Comparison of ENCODE assay signal across 11 cellular contexts in genomic region chr5:177430146-177430951, GRCh38. TPM values are rescaled to one million over a fixed set of nuclear protein-coding genes. Genes with fewer than 3 reads are reported as not detected.
A peak's percentile ranks its signal among the peaks of the same experiment; 100 is the strongest.
DNase-seq lines count a peak whose midpoint lies in the region; ATAC-seq and TF ChIP-seq lines count a peak whose summit lies in the region.
"Had no signal": no experiment of that assay in that cellular context is flagged by ENCODE, and none has a peak within 500 bp of the region (broad histone marks: within the 10 kb centered on the region; RNA-seq: fewer than 3 reads in every experiment).

No MANE protein-coding gene starts in this region.

- ATAC-seq in activated naive CD8-positive, alpha-beta T cell treated with anti-CD3 and anti-CD28 coated beads, Interleukin-2, amount 50 U/mL, for 24 hours = no peak
- ATAC-seq in GM21717 (IDR thresholded peaks at IDR 0.05; ENCODE audit: unreplicated experiment) (no peak), GM21619 (IDR thresholded peaks at IDR 0.05; ENCODE audit: unreplicated experiment) (no peak)

- TF ChIP-seq CTCF in GM12865 (IDR thresholded peaks at IDR 0.05; ENCODE audit: insufficient read depth, low read depth, low read length, missing control alignments) (no peak), neutrophil (IDR thresholded peaks at IDR 0.05) (no peak), HFFc6 (IDR thresholded peaks at IDR 0.05) (no peak)

- H3K36me3 ChIP-seq in KOPT-K1 (ENCODE audit: insufficient read depth, low read length) = peaks cover 51% of the 10 kb centered on the region
- peaks cover 53% of the 10 kb centered on the region for H3K36me3 ChIP-seq in neutrophil

- H3K9me3 ChIP-seq in KOPT-K1 (ENCODE audit: insufficient read depth, low read length, poor library complexity, severe bottlenecking) (no peaks in the 10 kb centered on the region), neutrophil (no peaks in the 10 kb centered on the region)

- peak overlapping the region; percentile 91 for H3K4me3 Mint-ChIP-seq in activated naive CD8-positive, alpha-beta T cell treated with anti-CD3 and anti-CD28 coated beads, Interleukin-2, amount 50 U/mL, for 24 hours
- no peak overlapping the region for H3K4me3 Mint-ChIP-seq in HFFc6

- peaks cover 83 to 85% of the 10 kb centered on the region in 2 experiments for H3K4me1 ChIP-seq in neutrophil (ENCODE audit: control insufficient read depth in 1 of 2, insufficient read depth in 1 of 2, low read depth in 1 of 2, low read length in 1 of 2)

- H3K27me3 Mint-ChIP-seq in activated naive CD8-positive, alpha-beta T cell treated with anti-CD3 and anti-CD28 coated beads, Interleukin-2, amount 50 U/mL, for 24 hours = peaks cover 3% of the 10 kb centered on the region
- peaks cover 2% of the 10 kb centered on the region for H3K27me3 Mint-ChIP-seq in HFFc6 (ENCODE audit: insufficient read depth)

- peak overlapping the region; percentile 89 for H3K27ac ChIP-seq in KOPT-K1 (ENCODE audit: low read depth, low read length, poor library complexity, severe bottlenecking)
- H3K27ac ChIP-seq in neutrophil = peak overlapping the region; percentile 98

- peak overlapping the region; percentile 87 for H3K27ac Mint-ChIP-seq in activated naive CD8-positive, alpha-beta T cell treated with anti-CD3 and anti-CD28 coated beads, Interleukin-2, amount 50 U/mL, for 24 hours
- H3K27ac Mint-ChIP-seq in HFFc6 = no peak overlapping the region

- peaks cover 84% of the 10 kb centered on the region for H3K4me1 Mint-ChIP-seq in activated naive CD8-positive, alpha-beta T cell treated with anti-CD3 and anti-CD28 coated beads, Interleukin-2, amount 50 U/mL, for 24 hours
- peaks cover 23% of the 10 kb centered on the region for H3K4me1 Mint-ChIP-seq in HFFc6 (ENCODE audit: low read depth)

- no peaks in the 10 kb centered on the region for H3K27me3 ChIP-seq in neutrophil

- peaks cover 42% of the 10 kb centered on the region for H3K36me3 Mint-ChIP-seq in activated naive CD8-positive, alpha-beta T cell treated with anti-CD3 and anti-CD28 coated beads, Interleukin-2, amount 50 U/mL, for 24 hours (ENCODE audit: low read depth)
- no peaks in the 10 kb centered on the region; the same call in 1 of the 2 replicates for H3K36me3 Mint-ChIP-seq in HFFc6 (ENCODE audit: low read depth)

- peak overlapping the region; percentile 87 for H3K4me3 ChIP-seq in GM12865 (ENCODE audit: low read depth, low read length)
- peak overlapping the region; percentile 88 to 97 for H3K4me3 ChIP-seq in neutrophil (ENCODE audit: low read depth in 1 of 2, low read length in 1 of 2)

- DNase-seq in GM12865 (ENCODE audit: low read depth) (peak; percentile 75), HFFc6 (no peak)
- DNase-seq in activated naive CD8-positive, alpha-beta T cell treated with anti-CD3 and anti-CD28 coated beads, Interleukin-2, amount 50 U/mL, for 24 hours = no peak
- DNase-seq: effector CD8-positive, alpha-beta T cell; NCI-H1105 had no signal

- no peaks in the 10 kb centered on the region for H3K9me3 Mint-ChIP-seq in activated naive CD8-positive, alpha-beta T cell treated with anti-CD3 and anti-CD28 coated beads, Interleukin-2, amount 50 U/mL, for 24 hours
- no peaks in the 10 kb centered on the region for H3K9me3 Mint-ChIP-seq in HFFc6

RNA-seq across cellular contexts. Expression of gene GRK6, which starts 3.9 kb away (rescaled TPM):
- total RNA-seq in HFFc6 (2021; fragmentation: NEBNext Ultra II Directional; extraction: Animal tissue kit (Norgen Biotek cat#: 25700)) = 10 to 100 TPM; 25.8 to 30.7 (median 28.0) TPM

RNA-seq across cellular contexts. Expression of gene PRR7, which starts 16.3 kb away (rescaled TPM):
- 10 to 100 TPM in 4 of 6 experiments, 1 to 10 TPM in 2; 8.9 to 16.9 (median 10.4) TPM for total RNA-seq in HFFc6 (2021; fragmentation: NEBNext Ultra II Directional; extraction: Animal tissue kit (Norgen Biotek cat#: 25700))

RNA-seq across cellular contexts. Expression of gene F12, which starts 21.0 kb away (rescaled TPM):
- 1 to 10 TPM in 1 of 6 experiments, under 1 TPM in 5; 0.63 to 1.2 (median 0.87) TPM for total RNA-seq in HFFc6 (2021; fragmentation: NEBNext Ultra II Directional; extraction: Animal tissue kit (Norgen Biotek cat#: 25700))

RNA-seq across cellular contexts. Expression of gene PFN3, which starts 29.9 kb away (rescaled TPM):
- not detected for total RNA-seq in HFFc6 (2021; fragmentation: NEBNext Ultra II Directional; extraction: Animal tissue kit (Norgen Biotek cat#: 25700))
- total RNA-seq: omental fat pad, RPMI7951 had no signal

RNA-seq across cellular contexts. Expression of gene DBN1, which starts 43.1 kb away (rescaled TPM):
- 100 to 1,000 TPM; 346 to 394 (median 358) TPM for total RNA-seq in HFFc6 (2021; fragmentation: NEBNext Ultra II Directional; extraction: Animal tissue kit (Norgen Biotek cat#: 25700))
